24 cellular contexts compared by ENCODE assay signal in genomic region chr18:44051088-44051487, GRCh38.
DNase-seq lines count a peak whose midpoint lies in the region; ATAC-seq and TF ChIP-seq lines count a peak whose summit lies in the region.
"Had no signal": no experiment of that assay in that cellular context is flagged by ENCODE, and none has a peak within 500 bp of the region (broad histone marks: within the 10 kb centered on the region; RNA-seq: fewer than 3 reads in every experiment).

No MANE protein-coding gene starts in this region.

- H3K9me3 ChIP-seq in smooth muscle cell (replicated peaks; ENCODE audit: low read depth), result no peaks in the 10 kb centered on the region
- H3K9me3 ChIP-seq: ascending aorta; BLaER1 treated with 17β-estradiol and CSF1 and Interleukin-3, amounts not matched to agents 10 nM and 100 nM; ovary; right lobe of liver; thoracic aorta had no signal

- H3K4me3 Mint-ChIP-seq in glutamatergic neuron (ENCODE audit: unreplicated experiment), result no peak overlapping the region
- H3K4me3 Mint-ChIP-seq: activated CD8-positive, alpha-beta T cell treated with anti-CD3 and anti-CD28 coated beads for 36 hours; activated naive CD4-positive, alpha-beta T cell treated with anti-CD3 and anti-CD28 coated beads for 36 hours; IgD-negative memory B cell had no signal

- no peaks in the 10 kb centered on the region for H3K36me3 Mint-ChIP-seq in glutamatergic neuron (ENCODE audit: unreplicated experiment)
- H3K36me3 Mint-ChIP-seq: IgD-negative memory B cell had no signal

- intact Hi-C loops in sciatic nerve (cut with DNase I), result no loop called here

- peak overlapping the region; percentile 3 for H2AFZ ChIP-seq in smooth muscle cell (ENCODE audit: low read depth)

- DNase-seq in NCI-H510A treated with DMSO at 0.1 percent for 48 hours (lab: John Stamatoyannopoulos, UW) (peak; percentile 25), NCI-H510A (lab: John Stamatoyannopoulos, UW) (no peak), NCI-H526 (lab: John Stamatoyannopoulos, UW) (peak; percentile 44 to 63), glutamatergic neuron (no peak), smooth muscle cell (lab: John Stamatoyannopoulos, UW; ENCODE audit: unreplicated experiment) (no peak), sciatic nerve (ENCODE audit: low spot score) (no peak)
- DNase-seq in activated CD8-positive, alpha-beta memory T cell treated with anti-CD3 and anti-CD28 coated beads for 24 hours, result no peak
- DNase-seq: activated CD4-positive, CD25-positive, alpha-beta regulatory T cell; activated CD8-positive, alpha-beta T cell treated with anti-CD3 and anti-CD28 coated beads for 36 hours; activated naive CD4-positive, alpha-beta T cell treated with anti-CD3 and anti-CD28 coated beads for 36 hours; activated T-cell treated with anti-CD3 and anti-CD28 coated beads, Interleukin-2, amount 50 U/mL, for 1 hour; erythroblast; foreskin keratinocyte; hippocampal formation; MM.1S; NCI-H2029 treated with DMSO at 0.1 percent for 48 hours; ovary; right lobe of liver; RPMI8226 had no signal

- H3K27ac Mint-ChIP-seq in glutamatergic neuron (ENCODE audit: unreplicated experiment), result peak overlapping the region; percentile 69
- H3K27ac Mint-ChIP-seq: activated CD8-positive, alpha-beta T cell treated with anti-CD3 and anti-CD28 coated beads for 36 hours; activated naive CD4-positive, alpha-beta T cell treated with anti-CD3 and anti-CD28 coated beads for 36 hours; IgD-negative memory B cell had no signal

- H3K4me1 ChIP-seq in smooth muscle cell (ENCODE audit: low read depth), result peaks cover 10% of the 10 kb centered on the region
- H3K4me1 ChIP-seq: ascending aorta, foreskin keratinocyte, right lobe of liver had no signal

- H3F3A ChIP-seq in smooth muscle cell (ENCODE audit: low read depth), result no peaks in the 10 kb centered on the region

- H3K9me3 Mint-ChIP-seq in glutamatergic neuron (ENCODE audit: unreplicated experiment), result no peaks in the 10 kb centered on the region
- H3K9me3 Mint-ChIP-seq: activated CD8-positive, alpha-beta T cell treated with anti-CD3 and anti-CD28 coated beads for 36 hours had no signal

- H3K79me2 ChIP-seq in smooth muscle cell (ENCODE audit: low read depth), result no peaks in the 10 kb centered on the region

- H3K4me3 ChIP-seq in smooth muscle cell, result no peak overlapping the region
- H3K4me3 ChIP-seq: ascending aorta; BLaER1 treated with 17β-estradiol and CSF1 and Interleukin-3, amounts not matched to agents 10 nM and 100 nM; ovary; right lobe of liver; thoracic aorta had no signal

- WGBS in smooth muscle cell (ENCODE audit: low lambda C conversion rate), result 50% methylated on average over 1 of the region's 1 CpG

- no peak overlapping the region for H3K27ac ChIP-seq in smooth muscle cell (ENCODE audit: low read depth)
- H3K27ac ChIP-seq: ascending aorta; BLaER1 treated with 17β-estradiol and CSF1 and Interleukin-3, amounts not matched to agents 10 nM and 100 nM; foreskin keratinocyte; ovary; right lobe of liver; thoracic aorta had no signal

- no peaks in the 10 kb centered on the region for H3K36me3 ChIP-seq in smooth muscle cell (ENCODE audit: low read depth)
- H3K36me3 ChIP-seq: ascending aorta; BLaER1 treated with 17β-estradiol and CSF1 and Interleukin-3, amounts not matched to agents 10 nM and 100 nM; ovary; right lobe of liver; thoracic aorta had no signal

- peak overlapping the region; percentile 6 for H3K4me2 ChIP-seq in smooth muscle cell

- no peaks in the 10 kb centered on the region for H4K20me1 ChIP-seq in smooth muscle cell (ENCODE audit: low read depth)
- H4K20me1 ChIP-seq: BLaER1 treated with 17β-estradiol and CSF1 and Interleukin-3, amounts not matched to agents 10 nM and 100 nM had no signal

- no peaks in the 10 kb centered on the region for H3K27me3 Mint-ChIP-seq in glutamatergic neuron (ENCODE audit: unreplicated experiment)
- H3K27me3 Mint-ChIP-seq: activated CD8-positive, alpha-beta T cell treated with anti-CD3 and anti-CD28 coated beads for 36 hours had no signal

- H3K27me3 ChIP-seq in smooth muscle cell (ENCODE audit: low read depth), result no peaks in the 10 kb centered on the region
- H3K27me3 ChIP-seq: ascending aorta; BLaER1 treated with 17β-estradiol and CSF1 and Interleukin-3, amounts not matched to agents 10 nM and 100 nM; ovary; right lobe of liver had no signal

- no peak overlapping the region for H3K9ac ChIP-seq in smooth muscle cell (ENCODE audit: low read depth)
- H3K9ac ChIP-seq: BLaER1 treated with 17β-estradiol and CSF1 and Interleukin-3, amounts not matched to agents 10 nM and 100 nM had no signal

- TF ChIP-seq CTCF in glutamatergic neuron (IDR thresholded peaks at IDR 0.05; ENCODE audit: partially characterized antibody, unreplicated experiment), result no peak
- TF ChIP-seq CTCF in smooth muscle cell (IDR thresholded peaks at IDR 0.05; ENCODE audit: borderline replicate concordance, insufficient read depth, poor library complexity, severe bottlenecking), result no peak

- H3K4me1 Mint-ChIP-seq in glutamatergic neuron (ENCODE audit: low read depth, unreplicated experiment), result peaks cover 6% of the 10 kb centered on the region

- ATAC-seq in sciatic nerve (no peak), HG02571 (IDR thresholded peaks at IDR 0.05; ENCODE audit: unreplicated experiment) (no peak)
- ATAC-seq: activated CD8-positive, alpha-beta T cell treated with anti-CD3 and anti-CD28 coated beads for 36 hours; foreskin keratinocyte; right lobe of liver had no signal

Comparison
In these comparisons a context has a peak if more than half of its experiments do, and no peak if none do; other contexts are left out.
1. DNase-seq: peak in NCI-H510A treated with DMSO at 0.1 percent for 48 hours (single experiment) and NCI-H526 (2 of 2); none in NCI-H510A (single experiment), glutamatergic neuron (single experiment), smooth muscle cell (single experiment), activated CD8-positive, alpha-beta memory T cell treated with anti-CD3 and anti-CD28 coated beads for 24 hours (single experiment) and sciatic nerve (single experiment).